9 cellular contexts compared by ENCODE assay signal in the genomic region with DNA sequence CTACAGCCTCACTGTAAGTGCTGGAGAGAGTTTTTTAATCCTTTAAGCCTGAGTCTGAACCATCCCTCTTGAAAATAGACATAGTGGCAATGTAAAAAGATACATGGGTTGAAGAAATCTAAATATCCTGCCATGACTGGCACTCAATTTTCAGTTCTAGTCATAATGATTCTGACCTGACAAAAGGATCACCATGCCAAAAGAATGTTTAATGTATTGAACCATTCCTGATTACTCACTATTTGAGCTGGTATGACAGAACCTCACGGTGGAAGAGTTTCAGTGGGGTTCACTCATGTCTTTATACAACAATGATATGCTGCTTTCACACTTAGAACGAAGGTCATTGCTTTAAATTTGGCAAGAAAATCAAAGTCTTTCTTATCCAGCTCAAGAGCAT.
DNase-seq lines count a peak whose midpoint lies in the region; ATAC-seq, FAIRE-seq and TF ChIP-seq lines count a peak whose summit lies in the region.
"Had no signal": no experiment of that assay in that cellular context is flagged by ENCODE, and none has a peak within 500 bp of the region (broad histone marks: within the 10 kb centered on the region; RNA-seq: fewer than 3 reads in every experiment).

No MANE protein-coding gene starts in this region.

- no peaks in the 10 kb centered on the region for H3K9me3 ChIP-seq in mammary epithelial cell (replicated peaks; ENCODE audit: insufficient read depth, low read length)
- H3K9me3 ChIP-seq in skeletal muscle satellite cell (replicated peaks; ENCODE audit: low read length), result no peaks in the 10 kb centered on the region
- H3K9me3 ChIP-seq: SJSA1 had no signal

- no peak for TF ChIP-seq CTCF in mammary epithelial cell (conservative IDR thresholded peaks at IDR 0.05 in 1 of 2, IDR thresholded peaks at IDR 0.05 in 1 of 2; ENCODE audit: extremely low read depth in 1 of 2, insufficient read depth in 1 of 2, low read depth in 1 of 2, low read length in 2 of 2)

- H3K27me3 ChIP-seq in mammary epithelial cell (ENCODE audit: insufficient read depth, low read length) (no peaks in the 10 kb centered on the region), skeletal muscle satellite cell (ENCODE audit: control insufficient read depth, insufficient read depth, low read length) (no peaks in the 10 kb centered on the region)
- H3K27me3 ChIP-seq: SJSA1 had no signal

- no peak overlapping the region for H3K4me2 ChIP-seq in mammary epithelial cell (ENCODE audit: insufficient read depth, low read depth, low read length)
- peak overlapping the region; percentile 37 for H3K4me2 ChIP-seq in skeletal muscle satellite cell (ENCODE audit: low read length)

- H3K79me2 ChIP-seq in mammary epithelial cell (ENCODE audit: insufficient read depth, low read length), result peaks cover 68% of the 10 kb centered on the region

- ATAC-seq in GM21737 (IDR thresholded peaks at IDR 0.05; ENCODE audit: unreplicated experiment), result no peak

- peak; percentile 72 for FAIRE-seq in GM18507 (lab: Jason Lieb, UNC)

- DNase-seq in GM18507 (ENCODE audit: extremely low spot score, insufficient read length, low read depth), result no peak
- DNase-seq in NCI-H82 treated with DMSO at 0.1 percent for 48 hours (lab: John Stamatoyannopoulos, UW; ENCODE audit: unreplicated experiment), result peak; percentile 59
- DNase-seq in mammary epithelial cell, result peak; percentile 35
- DNase-seq in epidermal melanocyte (ENCODE audit: insufficient read length, low spot score), result no peak
- DNase-seq in NCI-H1694 (lab: John Stamatoyannopoulos, UW), result no peak
- DNase-seq: caudate nucleus had no signal

- BruUV-seq in mammary epithelial cell (replicated peaks; lab: Mats Ljungman, UMichigan), result no TSS peak

- peaks cover 28% of the 10 kb centered on the region for H3K4me1 ChIP-seq in mammary epithelial cell (ENCODE audit: insufficient read depth, low read length)
- peaks cover 62% of the 10 kb centered on the region for H3K4me1 ChIP-seq in skeletal muscle satellite cell (ENCODE audit: control insufficient read depth, insufficient read depth, low read length)

- intact Hi-C loops in mammary epithelial cell (cut with micrococcal nuclease), result no loop called here

- CTCF ChIA-PET in mammary epithelial cell (lab: Charles Lee; ENCODE audit: low non-redundant PET), result no interaction called here

- WGBS in mammary epithelial cell (ENCODE audit: low coverage, missing lambda C conversion rate), result 52% methylated on average over 2 of the region's 2 CpGs

- H3K9ac ChIP-seq in mammary epithelial cell (ENCODE audit: insufficient read depth, low read length), result no peak overlapping the region
- peak overlapping the region; percentile 41 for H3K9ac ChIP-seq in skeletal muscle satellite cell (ENCODE audit: low read depth, low read length)

- no peaks in the 10 kb centered on the region for H4K20me1 ChIP-seq in mammary epithelial cell (ENCODE audit: insufficient read depth, low read length)

- H3K4me3 ChIP-seq in mammary epithelial cell (replicated peaks in 1 of 3; ENCODE audit: insufficient read depth in 1 of 3, low read depth in 2 of 3, low read length in 3 of 3) (no peak overlapping the region), skeletal muscle satellite cell (ENCODE audit: low read length) (no peak overlapping the region)
- H3K4me3 ChIP-seq: SJSA1 had no signal

- no peaks in the 10 kb centered on the region for H3K36me3 ChIP-seq in mammary epithelial cell (ENCODE audit: insufficient read depth, low read length)
- H3K36me3 ChIP-seq in skeletal muscle satellite cell (ENCODE audit: insufficient read depth, low read length), result no peaks in the 10 kb centered on the region
- H3K36me3 ChIP-seq: SJSA1 had no signal

- peak overlapping the region; percentile 42 for H3K27ac ChIP-seq in mammary epithelial cell (ENCODE audit: insufficient read depth, low read depth, low read length)

- dilution Hi-C loops in mammary epithelial cell (cut with HindIII; ENCODE audit: low sequenced_read_pairs), result no loop called here

- no peak overlapping the region for H2AFZ ChIP-seq in mammary epithelial cell (ENCODE audit: low read depth, low read length)

- in situ Hi-C loops in mammary epithelial cell (cut with MboI; ENCODE audit: low sequenced_read_pairs in 2 of 2), result no loop called here

Comparison
In these comparisons a context has a peak if more than half of its experiments do, and no peak if none do; other contexts are left out.
1. DNase-seq: peak in NCI-H82 treated with DMSO at 0.1 percent for 48 hours (single experiment) and mammary epithelial cell (single experiment); none in GM18507 (single experiment), epidermal melanocyte (single experiment) and NCI-H1694 (single experiment).